ENCODE assay signal across 17 cellular contexts in genomic region chr5:35822541-35822940, GRCh38. TPM values are rescaled to one million over a fixed set of nuclear protein-coding genes. Genes with fewer than 3 reads are reported as not detected.
DNase-seq lines count a peak whose midpoint lies in the region; ATAC-seq lines count a peak whose summit lies in the region.
"Had no signal": no experiment of that assay in that cellular context is flagged by ENCODE, and none has a peak within 500 bp of the region (broad histone marks: within the 10 kb centered on the region; RNA-seq: fewer than 3 reads in every experiment).

No MANE protein-coding gene starts in this region.

- H3K4me3 Mint-ChIP-seq in activated CD8-positive, alpha-beta memory T cell treated with anti-CD3 and anti-CD28 coated beads, Interleukin-2, amount 10 ng/mL, durations not matched to agents 7 days and 5 days = peak overlapping the region; percentile 17
- peak overlapping the region; percentile 64 for H3K4me3 Mint-ChIP-seq in central memory CD8-positive, alpha-beta T cell
- H3K4me3 Mint-ChIP-seq: nephron progenitor cell had no signal

- peaks cover 88% of the 10 kb centered on the region for H3K4me1 Mint-ChIP-seq in activated CD8-positive, alpha-beta memory T cell treated with anti-CD3 and anti-CD28 coated beads, Interleukin-2, amount 10 ng/mL, durations not matched to agents 7 days and 5 days
- peaks cover 69% of the 10 kb centered on the region for H3K4me1 Mint-ChIP-seq in central memory CD8-positive, alpha-beta T cell
- H3K4me1 Mint-ChIP-seq: nephron progenitor cell had no signal

- H3K9me3 Mint-ChIP-seq in activated CD8-positive, alpha-beta memory T cell treated with anti-CD3 and anti-CD28 coated beads, Interleukin-2, amount 10 ng/mL, durations not matched to agents 7 days and 5 days (ENCODE audit: low read depth) = no peaks in the 10 kb centered on the region
- peaks cover 5% of the 10 kb centered on the region for H3K9me3 Mint-ChIP-seq in central memory CD8-positive, alpha-beta T cell
- H3K9me3 Mint-ChIP-seq: nephron progenitor cell had no signal

- no peaks in the 10 kb centered on the region for H3K27me3 Mint-ChIP-seq in activated CD8-positive, alpha-beta memory T cell treated with anti-CD3 and anti-CD28 coated beads, Interleukin-2, amount 10 ng/mL, durations not matched to agents 7 days and 5 days
- H3K27me3 Mint-ChIP-seq in central memory CD8-positive, alpha-beta T cell = no peaks in the 10 kb centered on the region

- CTCF ChIA-PET in activated CD8-positive, alpha-beta memory T cell treated with anti-CD3 and anti-CD28 coated beads, Interleukin-2, amount 10 ng/mL, durations not matched to agents 7 days and 5 days (lab: Charles Lee) = interaction anchor here (0.9 to 3.7 kb wide), 19 partner anchors 8 to 206 kb away, joined by 3 to 14 read pairs (median 5); partner anchors contain the start of gene SPEF2

- peak; percentile 55 for ATAC-seq in activated CD8-positive, alpha-beta memory T cell treated with anti-CD3 and anti-CD28 coated beads, Interleukin-2, amount 10 ng/mL, durations not matched to agents 7 days and 5 days
- ATAC-seq in central memory CD8-positive, alpha-beta T cell (replicated peaks; ENCODE audit: extremely low read depth, poor library complexity, severe bottlenecking) = peak; percentile 77
- ATAC-seq: foreskin keratinocyte, SK-N-SH treated with all-trans-retinoic acid at 6 μM for 48 hours had no signal

- DNase-seq in stimulated activated CD4-positive, alpha-beta T cell treated with anti-CD3 and anti-CD28 coated beads, Interleukin-15, amount 100 ng/mL, for 24 hours = peak; percentile 45
- DNase-seq in stimulated activated CD4-positive, alpha-beta T cell treated with anti-CD3 and anti-CD28 coated beads, Interleukin-1b, Interleukin-23, amount 100 ng/mL, for 48 hours = no peak
- peak; percentile 73 for DNase-seq in activated CD8-positive, alpha-beta memory T cell treated with anti-CD3 and anti-CD28 coated beads, Interleukin-2, amount 10 ng/mL, durations not matched to agents 7 days and 5 days
- DNase-seq in central memory CD8-positive, alpha-beta T cell (ENCODE audit: low spot score in 2 of 2) = peak in 1 of 2 donors; percentile 45
- DNase-seq in AG20443 (ENCODE audit: low spot score) (no peak), NCI-H1105 (lab: John Stamatoyannopoulos, UW) (no peak), dedifferentiated amniotic fluid mesenchymal stem cell (ENCODE audit: extremely low spot score) (no peak), retina (no peak)
- DNase-seq: foreskin keratinocyte, kidney glomerular epithelial cell, mesendoderm, NCI-H1417 treated with DMSO at 0.1 percent for 48 hours, NCI-H2171 treated with DMSO at 0.1 percent for 48 hours, nephron progenitor cell, stomach, uterus had no signal

- peaks cover 2% of the 10 kb centered on the region for H3K36me3 Mint-ChIP-seq in activated CD8-positive, alpha-beta memory T cell treated with anti-CD3 and anti-CD28 coated beads, Interleukin-2, amount 10 ng/mL, durations not matched to agents 7 days and 5 days
- peaks cover 11% of the 10 kb centered on the region for H3K36me3 Mint-ChIP-seq in central memory CD8-positive, alpha-beta T cell (ENCODE audit: insufficient read depth)

- H3K27ac Mint-ChIP-seq in activated CD8-positive, alpha-beta memory T cell treated with anti-CD3 and anti-CD28 coated beads, Interleukin-2, amount 10 ng/mL, durations not matched to agents 7 days and 5 days = peak overlapping the region; percentile 71
- peak overlapping the region; percentile 70 for H3K27ac Mint-ChIP-seq in central memory CD8-positive, alpha-beta T cell (ENCODE audit: low read depth)
- H3K27ac Mint-ChIP-seq: nephron progenitor cell had no signal

RNA-seq across cellular contexts. Expression of gene IL7R, which starts 34.1 kb away (rescaled TPM):
- 10 to 100 TPM; 10.4 to 30.7 TPM for total RNA-seq in activated CD8-positive, alpha-beta memory T cell treated with anti-CD3 and anti-CD28 coated beads, Interleukin-2, amount 10 ng/mL, durations not matched to agents 7 days and 5 days

Comparison
In these comparisons a context has a peak if more than half of its experiments do, and no peak if none do; other contexts are left out.
1. DNase-seq: peak in stimulated activated CD4-positive, alpha-beta T cell treated with anti-CD3 and anti-CD28 coated beads, Interleukin-15, amount 100 ng/mL, for 24 hours (single experiment) and activated CD8-positive, alpha-beta memory T cell treated with anti-CD3 and anti-CD28 coated beads, Interleukin-2, amount 10 ng/mL, durations not matched to agents 7 days and 5 days (single experiment); none in stimulated activated CD4-positive, alpha-beta T cell treated with anti-CD3 and anti-CD28 coated beads, Interleukin-1b, Interleukin-23, amount 100 ng/mL, for 48 hours (single experiment), AG20443 (single experiment), NCI-H1105 (single experiment), dedifferentiated amniotic fluid mesenchymal stem cell (single experiment) and retina (single experiment).